24 cellular contexts compared by ENCODE assay signal in the genomic region with DNA sequence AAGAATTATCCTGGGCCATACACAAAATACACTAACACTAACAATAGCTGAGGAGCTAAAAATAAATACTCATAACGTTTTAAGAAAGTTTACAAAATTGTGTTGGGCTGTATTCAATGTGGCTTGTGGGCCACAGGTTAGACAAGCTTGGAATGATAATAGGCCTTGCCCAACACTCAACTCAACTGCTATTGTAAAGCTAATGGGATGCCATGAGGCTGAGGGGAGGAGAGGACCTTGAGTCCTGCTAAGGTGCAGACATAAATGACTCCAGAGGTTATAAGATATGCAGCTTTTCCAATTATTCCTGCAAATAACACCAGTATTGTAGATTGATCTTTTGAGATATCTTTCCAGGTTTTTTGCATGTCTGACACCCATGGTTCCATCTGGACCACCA.
"Had no signal": no experiment of that assay in that cellular context is flagged by ENCODE, and none has a peak within 500 bp of the region (broad histone marks: within the 10 kb centered on the region; RNA-seq: fewer than 3 reads in every experiment).

No MANE protein-coding gene starts in this region.

- H3K27me3 ChIP-seq: colonic mucosa, esophagus muscularis mucosa, esophagus squamous epithelium, gastrocnemius medialis had no signal

- H3K4me1 ChIP-seq: colonic mucosa, esophagus muscularis mucosa, esophagus squamous epithelium, foreskin keratinocyte, gastrocnemius medialis, gastroesophageal sphincter, heart left ventricle, heart right ventricle had no signal

- H3K27ac Mint-ChIP-seq: dendritic cell treated with granulocyte-macrophage colony-stimulating factor and Interleukin-4, amounts not matched to agents 40 ng/mL and 50 ng/mL, for 4 days; effector memory CD8-positive, alpha-beta T cell; endodermal cell had no signal

- H3K4me3 ChIP-seq: colonic mucosa, coronary artery, dorsolateral prefrontal cortex, esophagus muscularis mucosa, esophagus squamous epithelium, gastrocnemius medialis, gastroesophageal sphincter, heart left ventricle, heart right ventricle had no signal

- H3K9me3 ChIP-seq: colonic mucosa, esophagus muscularis mucosa, esophagus squamous epithelium, gastrocnemius medialis, gastroesophageal sphincter, heart left ventricle, heart right ventricle had no signal

- ATAC-seq: effector memory CD8-positive, alpha-beta T cell; esophagus mucosa; foreskin keratinocyte; gastrocnemius medialis; gastroesophageal sphincter; heart left ventricle; heart right ventricle had no signal

- DNase-seq: colonic mucosa; cortex of kidney; dermis blood vessel endothelial cell; dorsolateral prefrontal cortex; effector CD4-positive, alpha-beta T cell; effector CD8-positive, alpha-beta T cell; effector memory CD4-positive, alpha-beta T cell; effector memory CD8-positive, alpha-beta T cell; endodermal cell; erythroblast; esophagus squamous epithelium; foreskin fibroblast; foreskin keratinocyte; foreskin melanocyte; gastrocnemius medialis; glutamatergic neuron; heart left ventricle; heart right ventricle had no signal

- H3K9me3 Mint-ChIP-seq: dendritic cell treated with granulocyte-macrophage colony-stimulating factor and Interleukin-4, amounts not matched to agents 40 ng/mL and 50 ng/mL, for 4 days; effector memory CD8-positive, alpha-beta T cell; endodermal cell had no signal

- H3K4me3 Mint-ChIP-seq: dendritic cell treated with granulocyte-macrophage colony-stimulating factor and Interleukin-4, amounts not matched to agents 40 ng/mL and 50 ng/mL, for 4 days; effector memory CD8-positive, alpha-beta T cell; endodermal cell had no signal

- H3K27ac ChIP-seq: colonic mucosa, coronary artery, dorsolateral prefrontal cortex, epithelial cell of prostate, esophagus muscularis mucosa, esophagus squamous epithelium, foreskin keratinocyte, gastrocnemius medialis, gastroesophageal sphincter, heart left ventricle, heart right ventricle had no signal

- H3K36me3 ChIP-seq: colonic mucosa, esophagus muscularis mucosa, esophagus squamous epithelium, gastrocnemius medialis, gastroesophageal sphincter, heart left ventricle, heart right ventricle had no signal
